In genomic region chr2:101096619-101097142, GRCh38 we compare ENCODE assay signal across 21 cellular contexts.
"Had no signal": no experiment of that assay in that cellular context is flagged by ENCODE, and none has a peak within 500 bp of the region (broad histone marks: within the 10 kb centered on the region; RNA-seq: fewer than 3 reads in every experiment).

No MANE protein-coding gene starts in this region.

- H3K27ac ChIP-seq: coronary artery, esophagus muscularis mucosa, foreskin keratinocyte, heart right ventricle, left lung, lower lobe of right lung, neutrophil, sigmoid colon, testis, tibial artery had no signal

- DNase-seq: dermis blood vessel endothelial cell; effector memory CD4-positive, alpha-beta T cell; foreskin keratinocyte; glutamatergic neuron; heart right ventricle; hippocampal formation; left cardiac atrium; left lung; lower lobe of right lung; pancreas; sigmoid colon; stimulated activated CD4-positive, alpha-beta T cell treated with anti-CD3 and anti-CD28 coated beads, Interleukin-2, amount 100 ng/mL, for 24 hours; stimulated activated CD4-positive, alpha-beta T cell treated with anti-CD3 and anti-CD28 coated beads, Interleukin-4, amount 100 ng/mL, for 24 hours; stimulated activated naive CD8-positive, alpha-beta T cell treated with anti-CD3 and anti-CD28 coated beads, Interleukin-15, Interleukin-2, amounts not matched to agents 100 U/mL and 50 U/mL, for 24 hours; substantia nigra; testis; tibial artery had no signal

- H3K27me3 ChIP-seq: esophagus muscularis mucosa, foreskin keratinocyte, heart right ventricle, left lung, pancreas, right atrium auricular region, sigmoid colon, testis, tibial artery had no signal

- H3K9me3 ChIP-seq: esophagus muscularis mucosa, neutrophil, pancreas, testis had no signal

- H3K4me1 ChIP-seq: esophagus muscularis mucosa, foreskin keratinocyte, lower lobe of right lung, sigmoid colon, testis, tibial artery had no signal

- H3K36me3 ChIP-seq: esophagus muscularis mucosa, heart right ventricle, left lung, lower lobe of right lung, neutrophil, pancreas, right atrium auricular region, sigmoid colon, tibial artery had no signal

- H3K4me3 ChIP-seq: coronary artery, esophagus muscularis mucosa, heart right ventricle, left lung, lower lobe of right lung, pancreas, right atrium auricular region, sigmoid colon, testis, tibial artery had no signal
